20 cellular contexts compared by ENCODE assay signal in the genomic region with DNA sequence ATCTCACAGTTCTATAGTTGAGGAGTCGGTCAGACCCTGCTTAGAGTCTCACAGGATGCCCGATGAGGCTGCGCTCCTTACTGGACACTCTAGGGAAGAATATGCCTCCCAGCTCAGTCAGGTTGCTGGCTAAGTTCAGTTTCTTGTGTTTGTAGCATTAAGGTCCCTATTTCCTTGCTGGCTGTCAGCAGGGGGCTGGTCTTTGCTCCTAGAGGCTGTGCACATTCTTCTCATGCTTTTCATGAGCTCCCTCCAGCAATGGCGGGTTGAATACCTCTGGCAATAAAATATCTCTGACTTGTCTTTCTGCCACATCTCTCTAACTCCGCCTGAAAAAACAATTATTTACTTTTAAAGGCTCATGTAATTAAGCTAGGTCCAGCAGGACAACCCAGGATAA.
A peak's percentile ranks its signal among the peaks of the same experiment; 100 is the strongest.
DNase-seq lines count a peak whose midpoint lies in the region; ATAC-seq, FAIRE-seq and TF ChIP-seq lines count a peak whose summit lies in the region.
"Had no signal": no experiment of that assay in that cellular context is flagged by ENCODE, and none has a peak within 500 bp of the region (broad histone marks: within the 10 kb centered on the region; RNA-seq: fewer than 3 reads in every experiment).

No MANE protein-coding gene starts in this region.

- no peak overlapping the region for H3K4me2 ChIP-seq in HepG2 (ENCODE audit: low read depth, low read length)
- no peak overlapping the region for H3K4me2 ChIP-seq in neural progenitor cell
- no peak overlapping the region for H3K4me2 ChIP-seq in mammary epithelial cell (ENCODE audit: insufficient read depth, low read depth, low read length)

- TF ChIP-seq RAD21 in HepG2 (CRISPR knock-in tag; IDR thresholded peaks at IDR 0.05): no peak

- intact Hi-C loops in HepG2 (cut with micrococcal nuclease; ENCODE audit: unreplicated experiment): no loop called here
- intact Hi-C loops in right lobe of liver (cut with DNase I): no loop called here
- intact Hi-C loops in mammary epithelial cell (cut with micrococcal nuclease): no loop called here

- peaks cover 6% of the 10 kb centered on the region for H3F3A ChIP-seq in neural progenitor cell (ENCODE audit: low read depth)

- H3K4me3 Mint-ChIP-seq in endodermal cell (no peak overlapping the region), neural progenitor cell (no peak overlapping the region)
- H3K4me3 Mint-ChIP-seq: B cell; CD4-positive, CD25-positive, alpha-beta regulatory T cell had no signal

- H3K27ac Mint-ChIP-seq in endodermal cell (no peak overlapping the region), neural progenitor cell (no peak overlapping the region)
- H3K27ac Mint-ChIP-seq: B cell; CD4-positive, CD25-positive, alpha-beta regulatory T cell had no signal

- H3K79me2 ChIP-seq in HepG2 (ENCODE audit: insufficient read depth, low read length): no peaks in the 10 kb centered on the region
- no peaks in the 10 kb centered on the region for H3K79me2 ChIP-seq in neural progenitor cell (ENCODE audit: low read depth)
- H3K79me2 ChIP-seq in mammary epithelial cell (ENCODE audit: insufficient read depth, low read length): no peaks in the 10 kb centered on the region

- H3K9me3 ChIP-seq in HepG2 (ENCODE audit: low read length) (no peaks in the 10 kb centered on the region), right lobe of liver (no peaks in the 10 kb centered on the region), endodermal cell (ENCODE audit: control insufficient read depth, low read length) (no peaks in the 10 kb centered on the region), neural progenitor cell (ENCODE audit: low read depth) (no peaks in the 10 kb centered on the region), mammary epithelial cell (replicated peaks; ENCODE audit: insufficient read depth, low read length) (no peaks in the 10 kb centered on the region)

- no peaks in the 10 kb centered on the region for H3K9me3 Mint-ChIP-seq in endodermal cell
- no peaks in the 10 kb centered on the region for H3K9me3 Mint-ChIP-seq in neural progenitor cell
- H3K9me3 Mint-ChIP-seq: CD4-positive, CD25-positive, alpha-beta regulatory T cell had no signal

- H3K4me3 ChIP-seq in HepG2 (replicated peaks in 1 of 3; ENCODE audit: insufficient read depth in 1 of 3, low read depth in 2 of 3, low read length in 3 of 3): no peak overlapping the region
- no peak overlapping the region for H3K4me3 ChIP-seq in right lobe of liver
- H3K4me3 ChIP-seq in endodermal cell (ENCODE audit: low read length): no peak overlapping the region
- H3K4me3 ChIP-seq in neural progenitor cell: no peak overlapping the region
- no peak overlapping the region for H3K4me3 ChIP-seq in mammary epithelial cell (replicated peaks in 1 of 3; ENCODE audit: insufficient read depth in 1 of 3, low read depth in 2 of 3, low read length in 3 of 3)

- TF ChIP-seq EP300 in HepG2 (IDR thresholded peaks at IDR 0.05; ENCODE audit: low read depth in 2 of 2, low read length in 2 of 2) (no peak), HepG2 (CRISPR knock-in tag; IDR thresholded peaks at IDR 0.05; ENCODE audit: borderline replicate concordance) (no peak)

- H3K36me3 Mint-ChIP-seq in endodermal cell (ENCODE audit: low read depth) (no peaks in the 10 kb centered on the region), neural progenitor cell (no peaks in the 10 kb centered on the region)
- H3K36me3 Mint-ChIP-seq: CD4-positive, CD25-positive, alpha-beta regulatory T cell had no signal

- H3K4me1 ChIP-seq in HepG2 (ENCODE audit: insufficient read depth, low read length) (no peaks in the 10 kb centered on the region), right lobe of liver (no peaks in the 10 kb centered on the region), endodermal cell (ENCODE audit: control insufficient read depth, insufficient read depth, low read length) (peaks cover 5% of the 10 kb centered on the region), neural progenitor cell (peaks cover 19% of the 10 kb centered on the region), mammary epithelial cell (ENCODE audit: insufficient read depth, low read length) (no peaks in the 10 kb centered on the region)

- in situ Hi-C loops in HepG2 (cut with HindIII; ENCODE audit: extremely low pct_ligation_motif_present, low pct_unique_long_range_greater_than_20kb) (no loop called here), mammary epithelial cell (cut with MboI; ENCODE audit: low sequenced_read_pairs in 2 of 2) (no loop called here)

- 1% methylated on average over 5 of the region's 5 CpGs for WGBS in HepG2 (ENCODE audit: low lambda C conversion rate)
- WGBS in right lobe of liver (ENCODE audit: insufficient coverage, low coverage, low lambda C conversion rate, missing lambda C conversion rate): 39% methylated on average over 5 of the region's 5 CpGs
- 35 to 40% methylated on average over 5 of the region's 5 CpGs for WGBS in endodermal cell (ENCODE audit: insufficient coverage in 1 of 2, insufficient read length in 1 of 2), 2 experiments
- 39% methylated on average over 5 of the region's 5 CpGs for WGBS in mammary epithelial cell (ENCODE audit: low coverage, missing lambda C conversion rate)

- no peaks in the 10 kb centered on the region for H4K20me1 ChIP-seq in HepG2 (ENCODE audit: insufficient read depth, low read length)
- no peaks in the 10 kb centered on the region for H4K20me1 ChIP-seq in neural progenitor cell (ENCODE audit: low read depth)
- no peaks in the 10 kb centered on the region for H4K20me1 ChIP-seq in mammary epithelial cell (ENCODE audit: insufficient read depth, low read length)

- dilution Hi-C loops in mammary epithelial cell (cut with HindIII; ENCODE audit: low sequenced_read_pairs): no loop called here

- BruUV-seq in HepG2 (replicated peaks; lab: Mats Ljungman, UMichigan) (no TSS peak), mammary epithelial cell (replicated peaks; lab: Mats Ljungman, UMichigan) (no TSS peak)

- no peaks in the 10 kb centered on the region for H3K27me3 Mint-ChIP-seq in endodermal cell (ENCODE audit: insufficient read depth)
- H3K27me3 Mint-ChIP-seq in neural progenitor cell (ENCODE audit: insufficient read depth, low read depth): no peaks in the 10 kb centered on the region

- H3K9ac ChIP-seq in HepG2 (ENCODE audit: insufficient read depth, low read depth, low read length) (no peak overlapping the region), endodermal cell (ENCODE audit: extremely low read depth, low read length, poor library complexity, severe bottlenecking) (no peak overlapping the region), neural progenitor cell (no peak overlapping the region), mammary epithelial cell (ENCODE audit: insufficient read depth, low read length) (no peak overlapping the region)

- no peaks in the 10 kb centered on the region for H3K36me3 ChIP-seq in HepG2 (replicated peaks in 1 of 2; ENCODE audit: control insufficient read depth in 1 of 2, insufficient read depth in 2 of 2, low read length in 2 of 2)
- no peaks in the 10 kb centered on the region for H3K36me3 ChIP-seq in right lobe of liver
- H3K36me3 ChIP-seq in endodermal cell (ENCODE audit: control insufficient read depth, insufficient read depth, low read length): no peaks in the 10 kb centered on the region
- no peaks in the 10 kb centered on the region for H3K36me3 ChIP-seq in neural progenitor cell
- no peaks in the 10 kb centered on the region for H3K36me3 ChIP-seq in mammary epithelial cell (ENCODE audit: insufficient read depth, low read length)

- TF ChIP-seq POLR2A in HepG2 (IDR thresholded peaks at IDR 0.05; ENCODE audit: insufficient read depth in 1 of 2, low read depth in 2 of 2, low read length in 2 of 2): no peak
- no peak for TF ChIP-seq POLR2A in right lobe of liver (IDR thresholded peaks at IDR 0.05)

- DNase-seq in HepG2 (ENCODE audit: low spot score) (no peak), right lobe of liver (no peak), endodermal cell (peak; percentile 61), neural progenitor cell (ENCODE audit: low spot score) (peak; percentile 45), mammary epithelial cell (no peak), putamen (ENCODE audit: low spot score) (no peak)
- DNase-seq: Calu3; CD4-positive, CD25-positive, alpha-beta regulatory T cell; GF-D8; MV-4-11; NCI-H1417; NCI-H1930; NCI-H446 treated with DMSO at 0.1 percent for 48 hours; OCI-M1; RPMI8226 had no signal

- no peak for FAIRE-seq in HepG2 (lab: Jason Lieb, UNC)
- FAIRE-seq: GM12892 had no signal

- H3K27me3 ChIP-seq in HepG2 (ENCODE audit: control insufficient read depth in 1 of 2, insufficient read depth in 2 of 2, low read length in 2 of 2): peaks cover 0 to 6% of the 10 kb centered on the region in 2 experiments; a peak in 2 of 5 replicates
- H3K27me3 ChIP-seq in right lobe of liver: no peaks in the 10 kb centered on the region
- H3K27me3 ChIP-seq in endodermal cell (ENCODE audit: control insufficient read depth, insufficient read depth, low read length, poor library complexity, severe bottlenecking): peaks cover 9% of the 10 kb centered on the region
- H3K27me3 ChIP-seq in neural progenitor cell: no peaks in the 10 kb centered on the region
- peaks cover 2% of the 10 kb centered on the region for H3K27me3 ChIP-seq in mammary epithelial cell (ENCODE audit: insufficient read depth, low read length)

- H3K4me1 Mint-ChIP-seq in endodermal cell: peaks cover 10% of the 10 kb centered on the region
- H3K4me1 Mint-ChIP-seq in neural progenitor cell: peaks cover 39% of the 10 kb centered on the region
- H3K4me1 Mint-ChIP-seq: B cell; CD4-positive, CD25-positive, alpha-beta regulatory T cell had no signal

- POLR2A ChIA-PET in HepG2 (lab: Yijun Ruan, JAX): no interaction called here

- peak; percentile 58 for ATAC-seq in HepG2
- no peak for ATAC-seq in right lobe of liver
- ATAC-seq in GM21737 (IDR thresholded peaks at IDR 0.05; ENCODE audit: unreplicated experiment): no peak
- ATAC-seq in GM19351 (IDR thresholded peaks at IDR 0.05; ENCODE audit: unreplicated experiment): no peak

- TF ChIP-seq CTCF in HepG2 (CRISPR knock-in tag; IDR thresholded peaks at IDR 0.05): no peak
- TF ChIP-seq CTCF in right lobe of liver (IDR thresholded peaks at IDR 0.05): no peak
- TF ChIP-seq CTCF in endodermal cell (conservative IDR thresholded peaks at IDR 0.05): no peak
- TF ChIP-seq CTCF in neural progenitor cell (IDR thresholded peaks at IDR 0.05): no peak
- TF ChIP-seq CTCF in mammary epithelial cell (conservative IDR thresholded peaks at IDR 0.05 in 1 of 2, IDR thresholded peaks at IDR 0.05 in 1 of 2; ENCODE audit: extremely low read depth in 1 of 2, insufficient read depth in 1 of 2, low read depth in 1 of 2, low read length in 2 of 2): no peak

- no peak overlapping the region for H2AFZ ChIP-seq in HepG2 (ENCODE audit: low read length)
- peak overlapping the region; percentile 4 for H2AFZ ChIP-seq in neural progenitor cell (replicated peaks)
- no peak overlapping the region for H2AFZ ChIP-seq in mammary epithelial cell (ENCODE audit: low read depth, low read length)

- CTCF ChIA-PET in HepG2 (lab: Yijun Ruan, JAX; ENCODE audit: low intra/inter-chr PET ratio, low total read pairs): no interaction called here
- CTCF ChIA-PET in mammary epithelial cell (lab: Charles Lee; ENCODE audit: low non-redundant PET): no interaction called here

- H3K27ac ChIP-seq in HepG2 (ENCODE audit: extremely low read length, insufficient read depth, low read length) (no peak overlapping the region), right lobe of liver (no peak overlapping the region), endodermal cell (ENCODE audit: low read depth, low read length) (no peak overlapping the region), neural progenitor cell (no peak overlapping the region), mammary epithelial cell (ENCODE audit: insufficient read depth, low read depth, low read length) (no peak overlapping the region)
- H3K27ac ChIP-seq: 22Rv1 had no signal

Comparison
In these comparisons a context has a peak if more than half of its experiments do, and no peak if none do; other contexts are left out.
1. DNase-seq: peak in endodermal cell (single experiment) and neural progenitor cell (single experiment); none in HepG2 (single experiment), right lobe of liver (0 of 3), mammary epithelial cell (single experiment) and putamen (single experiment).